Comparison of ENCODE assay signal across 8 cellular contexts in the genomic region with DNA sequence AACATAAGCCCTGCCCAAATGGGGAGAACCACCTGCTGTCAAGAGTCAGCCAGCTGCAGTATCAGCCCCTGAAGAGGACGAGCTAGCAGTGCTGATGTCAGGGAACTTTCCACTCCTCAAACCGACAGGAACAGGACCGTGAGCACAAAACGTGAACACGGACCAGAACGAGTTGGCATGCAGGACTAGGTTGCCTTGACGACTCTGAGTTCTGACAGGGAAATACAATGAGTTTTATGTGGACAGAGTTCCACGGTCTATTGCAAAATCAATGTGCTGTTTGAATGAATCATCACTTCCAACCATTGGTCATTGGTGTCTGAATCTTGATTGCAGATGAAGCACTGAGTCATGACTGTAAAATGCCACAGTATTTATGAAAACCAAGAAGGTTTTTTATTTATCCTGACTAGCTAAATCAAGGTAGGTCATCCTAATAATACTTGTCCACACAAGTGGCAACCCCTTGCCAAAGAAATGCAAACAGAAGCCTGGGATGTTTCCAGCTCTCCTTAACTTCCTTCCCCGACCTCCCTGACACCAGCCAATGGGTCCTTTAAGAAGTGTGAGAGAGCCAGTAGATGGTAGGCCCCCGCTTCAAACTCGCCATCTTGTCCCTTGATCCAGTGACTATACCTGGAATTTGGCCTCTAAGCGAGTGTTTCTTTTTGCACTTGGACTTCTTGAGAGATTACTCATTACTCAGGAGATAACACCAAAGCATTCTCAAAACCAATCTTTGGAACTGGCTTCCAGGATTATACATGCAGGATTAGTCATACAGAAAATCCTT.
DNase-seq lines count a peak whose midpoint lies in the region; ATAC-seq and TF ChIP-seq lines count a peak whose summit lies in the region.

No MANE protein-coding gene starts in this region.

- ATAC-seq in HG03095 (IDR thresholded peaks at IDR 0.05; ENCODE audit: unreplicated experiment): no peak
- no peak for ATAC-seq in HG03457 (IDR thresholded peaks at IDR 0.05; ENCODE audit: unreplicated experiment)
- ATAC-seq in GM18858 (IDR thresholded peaks at IDR 0.05; ENCODE audit: unreplicated experiment): no peak
- no peak for ATAC-seq in HG02970 (IDR thresholded peaks at IDR 0.05; ENCODE audit: low FRiP score, unreplicated experiment)

- no peak for TF ChIP-seq CTCF in cardiac fibroblast (IDR thresholded peaks at IDR 0.05; ENCODE audit: low read depth, low read length)

- peak overlapping the region in 1 of 2 donors; percentile 16 for H3K4me3 ChIP-seq in cardiac fibroblast (replicated peaks in 1 of 2; ENCODE audit: low read depth in 2 of 2, low read length in 2 of 2)

- DNase-seq in EH (ENCODE audit: low read depth) (peak; percentile 99), NCI-H187 treated with DMSO at 0.1 percent for 48 hours (lab: John Stamatoyannopoulos, UW) (peak; percentile 57), cardiac fibroblast (ENCODE audit: low read depth in 2 of 2) (peak; percentile 99 to 100), lung microvascular endothelial cell (ENCODE audit: low read depth in 2 of 2) (peak; percentile 99)
